In the genomic region with DNA sequence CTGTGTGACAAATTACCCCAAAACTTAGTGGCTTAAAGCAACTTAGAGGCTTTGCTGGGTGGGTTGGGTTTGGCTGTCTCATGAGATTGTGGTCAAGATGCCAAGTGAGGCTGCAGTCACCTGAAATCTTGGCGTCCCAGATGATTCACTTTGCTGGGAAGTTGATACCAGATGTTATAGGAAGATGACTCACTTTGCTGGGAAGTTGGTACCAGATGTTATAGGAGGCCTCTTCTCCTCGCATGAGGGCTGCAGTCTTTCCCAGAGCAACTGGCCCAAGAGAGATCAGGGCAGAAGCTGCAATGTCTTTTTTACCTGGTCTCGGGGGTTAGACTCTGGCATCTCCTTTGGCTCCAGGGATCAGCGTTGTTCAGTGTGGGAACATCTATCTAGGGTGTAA, we compare ENCODE assay signal across 14 cellular contexts. TPM values are rescaled to one million over a fixed set of nuclear protein-coding genes. Genes with fewer than 3 reads are reported as not detected.
DNase-seq lines count a peak whose midpoint lies in the region; FAIRE-seq and TF ChIP-seq lines count a peak whose summit lies in the region.
"Had no signal": no experiment of that assay in that cellular context is flagged by ENCODE, and none has a peak within 500 bp of the region (broad histone marks: within the 10 kb centered on the region; RNA-seq: fewer than 3 reads in every experiment).

No MANE protein-coding gene starts in this region.

- in situ Hi-C loops in mammary epithelial cell (cut with MboI; ENCODE audit: low sequenced_read_pairs in 2 of 2) = no loop called here

- intact Hi-C loops in mammary epithelial cell (cut with micrococcal nuclease) = no loop called here

- H3K79me2 ChIP-seq in mammary epithelial cell (ENCODE audit: insufficient read depth, low read length) (no peaks in the 10 kb centered on the region), keratinocyte (ENCODE audit: control insufficient read depth, insufficient read depth, low read length) (no peaks in the 10 kb centered on the region)

- no peaks in the 10 kb centered on the region for H4K20me1 ChIP-seq in mammary epithelial cell (ENCODE audit: insufficient read depth, low read length)
- no peaks in the 10 kb centered on the region for H4K20me1 ChIP-seq in keratinocyte (ENCODE audit: control insufficient read depth, extremely low read depth, insufficient read depth, low read length)

- H3K36me3 ChIP-seq in mammary epithelial cell (ENCODE audit: insufficient read depth, low read length) (no peaks in the 10 kb centered on the region), keratinocyte (ENCODE audit: control insufficient read depth in 2 of 2, extremely low read depth in 1 of 2, insufficient read depth in 2 of 2, low read length in 2 of 2) (no peaks in the 10 kb centered on the region)
- H3K36me3 ChIP-seq: heart left ventricle had no signal

- DNase-seq in A172 (ENCODE audit: low spot score) (peak; percentile 92), HS-27A (ENCODE audit: low read depth) (peak; percentile 39), mammary epithelial cell (peak; percentile 70), keratinocyte (ENCODE audit: low read depth, low spot score) (peak; percentile 2), dermis blood vessel endothelial cell (no peak), amygdala (lab: John Stamatoyannopoulos, UW) (no peak), UCSD-AML1 (lab: John Stamatoyannopoulos, UW; ENCODE audit: unreplicated experiment) (no peak), superior temporal gyrus (ENCODE audit: extremely low spot score) (no peak)
- DNase-seq: ACHN; activated effector memory CD4-positive, alpha-beta T cell treated with Interleukin-2 at 50 U/mL for 16 hours; heart left ventricle; substantia nigra had no signal

- H3K4me3 ChIP-seq in mammary epithelial cell (replicated peaks in 1 of 3; ENCODE audit: insufficient read depth in 1 of 3, low read depth in 2 of 3, low read length in 3 of 3) (no peak overlapping the region), keratinocyte (ENCODE audit: control insufficient read depth in 2 of 3, extremely low read depth in 1 of 3, insufficient read depth in 2 of 3, low read depth in 1 of 3, low read length in 3 of 3) (no peak overlapping the region)
- H3K4me3 ChIP-seq: heart left ventricle had no signal

- FAIRE-seq in keratinocyte (lab: Jason Lieb, UNC) = no peak
- FAIRE-seq: colon had no signal

- no peak overlapping the region for H3K27ac ChIP-seq in mammary epithelial cell (ENCODE audit: insufficient read depth, low read depth, low read length)
- H3K27ac ChIP-seq in keratinocyte (ENCODE audit: control insufficient read depth, insufficient read depth, low read length) = no peak overlapping the region
- H3K27ac ChIP-seq: heart left ventricle had no signal

- dilution Hi-C loops in mammary epithelial cell (cut with HindIII; ENCODE audit: low sequenced_read_pairs) (no loop called here), keratinocyte (cut with MboI; ENCODE audit: extremely low pct_ligation_motif_present, low sequenced_read_pairs) (no loop called here)

- WGBS in mammary epithelial cell (ENCODE audit: low coverage, missing lambda C conversion rate) = 51% methylated on average over 4 of the region's 4 CpGs

- H3K9ac ChIP-seq in mammary epithelial cell (ENCODE audit: insufficient read depth, low read length) = no peak overlapping the region
- H3K9ac ChIP-seq in keratinocyte (ENCODE audit: control insufficient read depth, extremely low read depth, insufficient read depth, low read length) = no peak overlapping the region

- TF ChIP-seq CTCF in mammary epithelial cell (conservative IDR thresholded peaks at IDR 0.05 in 1 of 2, IDR thresholded peaks at IDR 0.05 in 1 of 2; ENCODE audit: extremely low read depth in 1 of 2, insufficient read depth in 1 of 2, low read depth in 1 of 2, low read length in 2 of 2) (no peak), keratinocyte (optimal IDR thresholded peaks at IDR 0.05 in 1 of 3, IDR thresholded peaks at IDR 0.05 in 1 of 3, conservative IDR thresholded peaks at IDR 0.05 in 1 of 3; ENCODE audit: extremely low read depth in 1 of 3, insufficient read depth in 2 of 3, low read length in 3 of 3) (no peak)

- H3K27me3 ChIP-seq in mammary epithelial cell (ENCODE audit: insufficient read depth, low read length) = no peaks in the 10 kb centered on the region
- H3K27me3 ChIP-seq in keratinocyte (ENCODE audit: control insufficient read depth, extremely low read depth, insufficient read depth, low read length) = no peaks in the 10 kb centered on the region
- H3K27me3 ChIP-seq: heart left ventricle had no signal

- H3K4me2 ChIP-seq in mammary epithelial cell (ENCODE audit: insufficient read depth, low read depth, low read length) (no peak overlapping the region), keratinocyte (ENCODE audit: control insufficient read depth, extremely low read depth, insufficient read depth, low read depth, low read length) (no peak overlapping the region)

- no peaks in the 10 kb centered on the region for H3K9me3 ChIP-seq in mammary epithelial cell (replicated peaks; ENCODE audit: insufficient read depth, low read length)
- H3K9me3 ChIP-seq in keratinocyte (ENCODE audit: control insufficient read depth, low read depth, low read length) = peaks cover 3% of the 10 kb centered on the region

- H3K9me1 ChIP-seq in keratinocyte (ENCODE audit: control insufficient read depth, extremely low read depth, insufficient read depth, low read length) = no peaks in the 10 kb centered on the region

- no TSS peak for BruUV-seq in mammary epithelial cell (replicated peaks; lab: Mats Ljungman, UMichigan)

- H3K4me1 ChIP-seq in mammary epithelial cell (ENCODE audit: insufficient read depth, low read length) = no peaks in the 10 kb centered on the region
- no peaks in the 10 kb centered on the region for H3K4me1 ChIP-seq in keratinocyte (ENCODE audit: control insufficient read depth, extremely low read depth, insufficient read depth, low read length)
- H3K4me1 ChIP-seq: heart left ventricle had no signal

- CTCF ChIA-PET in mammary epithelial cell (lab: Charles Lee; ENCODE audit: low non-redundant PET) = no interaction called here

- H2AFZ ChIP-seq in mammary epithelial cell (ENCODE audit: low read depth, low read length) (no peak overlapping the region), keratinocyte (ENCODE audit: control insufficient read depth, low read length) (no peak overlapping the region)

RNA-seq across cellular contexts. Expression of a gene that starts 16.8 kb away (rescaled TPM):
- total RNA-seq in A172 (2014; rRNA removed; shearing (Covaris generic)) = not detected in 2 replicates
- total RNA-seq in mammary epithelial cell = not detected
- not detected for polyA plus RNA-seq in mammary epithelial cell
- not detected for polyA minus RNA-seq in mammary epithelial cell
- 0.12 to 0.18 TPM in 2 of 3 replicates, not detected in the other for polyA plus RNA-seq in keratinocyte
- 0.52 TPM for polyA plus RNA-seq in keratinocyte (2011; ENCODE audit: low read depth)
- polyA plus RNA-seq in keratinocyte (2011; cell fraction: cytosol; rRNA removed) = not detected in 2 replicates
- 0.25 and 0.47 TPM in 2 replicates for polyA plus RNA-seq in keratinocyte (2011; cell fraction: nucleus; rRNA removed)
- polyA plus RNA-seq in keratinocyte (2012; ENCODE audit: low replicate concordance) = not detected in 2 replicates
- not detected in 3 replicates for polyA minus RNA-seq in keratinocyte
- not detected for polyA minus RNA-seq in keratinocyte (2011; cell fraction: cytosol; rRNA and poly(A)+ RNA removed)
- not detected in 2 replicates for polyA minus RNA-seq in keratinocyte (2011; cell fraction: nucleus; rRNA and poly(A)+ RNA removed)
- 0.14 and 0.85 TPM in 2 replicates for total RNA-seq in dermis blood vessel endothelial cell
- total RNA-seq: NCI-H460 had no signal

Comparison
In these comparisons a context has a peak if more than half of its experiments do, and no peak if none do; other contexts are left out.
1. DNase-seq: peak in A172 (single experiment), HS-27A (single experiment), mammary epithelial cell (single experiment) and keratinocyte (single experiment); none in dermis blood vessel endothelial cell (single experiment), amygdala (0 of 56), UCSD-AML1 (single experiment) and superior temporal gyrus (single experiment).